ENCODE assay signal across 8 cellular contexts in the genomic region with DNA sequence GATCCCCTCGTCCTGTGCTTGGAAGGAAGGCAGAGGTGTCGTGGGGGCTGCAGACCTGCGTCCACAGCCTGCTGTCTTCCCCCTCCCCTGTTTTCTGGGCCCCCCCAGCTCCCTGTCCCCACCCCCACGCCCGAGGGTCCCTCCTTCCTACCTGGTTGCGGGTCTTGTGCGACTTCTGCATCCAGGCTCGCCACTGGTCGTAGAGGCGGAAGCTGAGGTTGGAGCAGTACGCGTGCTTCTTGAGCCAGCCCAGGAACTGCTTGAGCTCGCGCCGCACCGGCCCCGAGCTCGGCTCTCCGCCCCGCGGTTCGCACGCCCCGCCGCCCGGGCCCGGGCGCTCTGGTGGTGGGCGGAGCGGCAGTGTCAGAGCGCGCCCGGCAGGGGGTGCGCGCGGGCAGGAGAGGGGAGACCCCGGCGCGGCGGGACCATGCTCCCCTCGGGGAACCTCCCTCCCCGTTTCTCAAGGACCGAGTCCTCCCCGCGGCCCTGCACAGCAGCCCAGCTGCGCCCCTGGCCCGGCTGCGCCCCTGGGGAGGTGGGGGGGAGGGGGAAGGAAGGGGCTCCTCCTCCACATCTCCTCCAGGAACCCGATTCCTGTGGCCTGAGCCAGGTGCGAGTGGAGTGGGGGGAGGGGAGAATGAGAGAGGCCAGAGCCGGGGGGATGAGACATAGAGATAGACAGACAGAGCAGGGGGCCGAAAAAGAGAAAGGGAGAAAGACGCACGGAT. TPM values are rescaled to one million over a fixed set of nuclear protein-coding genes. Genes with fewer than 3 reads are reported as not detected.
DNase-seq lines count a peak whose midpoint lies in the region; TF ChIP-seq lines count a peak whose summit lies in the region.

No MANE protein-coding gene starts in this region.

- H3K27ac ChIP-seq in ovary = peak overlapping the region in 1 of 2 donors; percentile 17
- no peak overlapping the region for H3K27ac ChIP-seq in thyroid gland

- TF ChIP-seq RAD21 in Ishikawa (IDR thresholded peaks at IDR 0.05; ENCODE audit: low read depth) = peak; percentile 69; the same call in 1 of the 2 replicates

- H3K4me1 ChIP-seq in ovary (ENCODE audit: insufficient read depth) = peaks cover 12% of the 10 kb centered on the region
- peaks cover 16 to 26% of the 10 kb centered on the region in 2 donors for H3K4me1 ChIP-seq in thyroid gland

- peak overlapping the region; percentile 25 for H3K4me3 ChIP-seq in ovary
- peak overlapping the region in 1 of 3 donors; percentile 25 for H3K4me3 ChIP-seq in thyroid gland (replicated peaks in 1 of 3)

- peak; percentile 67 to 94 (median 91) for TF ChIP-seq CTCF in ovary (IDR thresholded peaks at IDR 0.05)
- TF ChIP-seq CTCF in thyroid gland (IDR thresholded peaks at IDR 0.05) = peak; percentile 46 to 97 (median 92)

- H3K36me3 ChIP-seq in ovary = no peaks in the 10 kb centered on the region
- H3K36me3 ChIP-seq in thyroid gland = no peaks in the 10 kb centered on the region

- DNase-seq in NCI-H1436 (lab: John Stamatoyannopoulos, UW) (peak; percentile 70), NCI-H1436 treated with DMSO at 0.1 percent for 48 hours (lab: John Stamatoyannopoulos, UW) (no peak), SK-N-DZ (ENCODE audit: low spot score) (peak; percentile 69), glomerular visceral epithelial cell (ENCODE audit: extremely low spot score) (peak; percentile 79), ovary (peak; percentile 76 to 89 (median 85)), thyroid gland (peak; percentile 77 to 79)
- peak; percentile 78 for DNase-seq in activated naive CD4-positive, alpha-beta T cell treated with Interleukin-2 at 50 U/mL for 16 hours

- WGBS in ovary, 3 donors = 1% methylated on average over 26 to 54 of the region's 54 CpGs
- 1 to 2% methylated on average over 13 to 35 of the region's 54 CpGs for WGBS in thyroid gland, 2 donors

- TF ChIP-seq POLR2A in ovary (IDR thresholded peaks at IDR 0.05) (no peak), thyroid gland (IDR thresholded peaks at IDR 0.05) (no peak)

- no peaks in the 10 kb centered on the region for H3K27me3 ChIP-seq in ovary
- no peaks in the 10 kb centered on the region for H3K27me3 ChIP-seq in thyroid gland

- intact Hi-C loops in ovary (cut with DNase I) = loop anchor here in 3 of 4 donors (2.0 to 10.0 kb wide), 4 partner anchors 81 to 261 kb away; no protein-coding TSS in a partner anchor
- intact Hi-C loops in thyroid gland (cut with DNase I) = loop anchor here (5.0 kb wide), 1 partner anchor 253 kb away; no protein-coding TSS in a partner anchor

- H3K9me3 ChIP-seq in ovary (no peaks in the 10 kb centered on the region), thyroid gland (no peaks in the 10 kb centered on the region)

- TF ChIP-seq EP300 in Ishikawa (IDR thresholded peaks at IDR 0.05; ENCODE audit: borderline replicate concordance) (no peak), ovary (IDR thresholded peaks at IDR 0.05) (no peak)

TF ChIP-seq in Ishikawa, 13 proteins besides CTCF, POLR2A, EP300 and RAD21:
- TF ChIP-seq ZBTB7A (IDR thresholded peaks at IDR 0.05; ENCODE audit: low read depth) (peak; percentile 77; the same call in 1 of the 2 replicates), TEAD4 (IDR thresholded peaks at IDR 0.05) (no peak), CREB1 (IDR thresholded peaks at IDR 0.05; ENCODE audit: low read depth) (no peak), FOXM1 (IDR thresholded peaks at IDR 0.05; ENCODE audit: borderline replicate concordance, low read depth) (no peak), TCF12 (IDR thresholded peaks at IDR 0.05; ENCODE audit: low read depth) (peak; percentile 16; the same call in 1 of the 2 replicates), CEBPB (IDR thresholded peaks at IDR 0.05) (no peak), NFIC (IDR thresholded peaks at IDR 0.05) (no peak), EGR1 (IDR thresholded peaks at IDR 0.05) (peak; percentile 68), YY1 (IDR thresholded peaks at IDR 0.05; ENCODE audit: low read depth) (no peak)
- TF ChIP-seq, protein P1, sequence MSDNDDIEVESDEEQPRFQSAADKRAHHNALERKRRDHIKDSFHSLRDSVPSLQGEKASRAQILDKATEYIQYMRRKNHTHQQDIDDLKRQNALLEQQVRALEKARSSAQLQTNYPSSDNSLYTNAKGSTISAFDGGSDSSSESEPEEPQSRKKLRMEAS (IDR thresholded peaks at IDR 0.05) = peak; percentile 68
- TF ChIP-seq, protein P2, sequence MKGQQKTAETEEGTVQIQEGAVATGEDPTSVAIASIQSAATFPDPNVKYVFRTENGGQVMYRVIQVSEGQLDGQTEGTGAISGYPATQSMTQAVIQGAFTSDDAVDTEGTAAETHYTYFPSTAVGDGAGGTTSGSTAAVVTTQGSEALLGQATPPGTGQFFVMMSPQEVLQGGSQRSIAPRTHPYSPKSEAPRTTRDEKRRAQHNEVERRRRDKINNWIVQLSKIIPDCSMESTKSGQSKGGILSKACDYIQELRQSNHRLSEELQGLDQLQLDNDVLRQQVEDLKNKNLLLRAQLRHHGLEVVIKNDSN (IDR thresholded peaks at IDR 0.05) = no peak

RNA-seq across cellular contexts. Expression of a gene that starts 5.7 kb away (rescaled TPM):
- 112 and 138 TPM in 2 replicates for polyA plus RNA-seq in SK-N-DZ (2014; cell fraction: cytosol; rRNA removed)
- polyA plus RNA-seq in SK-N-DZ (2014; cell fraction: nucleus; rRNA removed) = 476 and 597 TPM in 2 replicates
- total RNA-seq in ovary (100 to 1,000 TPM in 2 of 7 donors, 10 to 100 TPM in 5; 46.5 to 146 (median 66.7) TPM), thyroid gland (100 to 1,000 TPM in 2 of 4 donors, 10 to 100 TPM in 2; 57.4 to 137 (median 101) TPM)
- polyA plus RNA-seq in ovary = 10 to 100 TPM in 1 of 2 donors, 1 to 10 TPM in 1; 5.3 to 89.2 TPM

RNA-seq across cellular contexts. Expression of a gene that starts 12.3 kb away (rescaled TPM):
- 10.9 and 26.9 TPM in 2 replicates for polyA plus RNA-seq in SK-N-DZ (2014; cell fraction: cytosol; rRNA removed)
- polyA plus RNA-seq in SK-N-DZ (2014; cell fraction: nucleus; rRNA removed) = 5.0 and 5.3 TPM in 2 replicates
- 1 to 10 TPM in 2 of 7 donors, under 1 TPM in 2, not detected in 3; 0.51 to 1.1 (median 1.0) TPM for total RNA-seq in ovary
- polyA plus RNA-seq in ovary = 1 to 10 TPM in 1 of 2 donors, under 1 TPM in 1; 0.83 to 1.2 TPM
- 100 to 1,000 TPM in 2 of 4 donors, 10 to 100 TPM in 2; 87.2 to 140 (median 101) TPM for total RNA-seq in thyroid gland

RNA-seq across cellular contexts. Expression of a gene that starts 18.4 kb away (rescaled TPM):
- polyA plus RNA-seq in SK-N-DZ (2014; cell fraction: cytosol; rRNA removed) = 8.1 and 9.2 TPM in 2 replicates
- 35.4 and 50.9 TPM in 2 replicates for polyA plus RNA-seq in SK-N-DZ (2014; cell fraction: nucleus; rRNA removed)
- total RNA-seq in ovary (under 1 TPM in 4 of 7 donors, not detected in 3; 0.20 to 0.53 (median 0.52) TPM), thyroid gland (1 to 10 TPM; 1.3 to 3.1 (median 2.3) TPM)
- under 1 TPM in 1 of 2 donors, not detected in 1; 0.38 TPM for polyA plus RNA-seq in ovary

RNA-seq across cellular contexts. Expression of a gene that starts 22.6 kb away (rescaled TPM):
- 826 and 902 TPM in 2 replicates for polyA plus RNA-seq in SK-N-DZ (2014; cell fraction: cytosol; rRNA removed)
- 558 and 639 TPM in 2 replicates for polyA plus RNA-seq in SK-N-DZ (2014; cell fraction: nucleus; rRNA removed)
- total RNA-seq in ovary (1,000 to 10,000 TPM; 1,269 to 1,882 (median 1,382) TPM), thyroid gland (100 to 1,000 TPM; 395 to 726 (median 521) TPM)
- polyA plus RNA-seq in ovary = 1,000 to 10,000 TPM; 1,409 to 1,581 TPM

RNA-seq across cellular contexts. Expression of a gene that starts 36.6 kb away (rescaled TPM):
- polyA plus RNA-seq in SK-N-DZ (2014; cell fraction: cytosol; rRNA removed) = 89.4 and 109 TPM in 2 replicates
- 75.4 and 103 TPM in 2 replicates for polyA plus RNA-seq in SK-N-DZ (2014; cell fraction: nucleus; rRNA removed)
- total RNA-seq in ovary (10 to 100 TPM; 63.5 to 76.7 (median 65.9) TPM), thyroid gland (100 to 1,000 TPM in 2 of 4 donors, 10 to 100 TPM in 2; 98.1 to 117 (median 103) TPM)
- polyA plus RNA-seq in ovary = 10 to 100 TPM; 52.0 to 78.3 TPM

Comparison
In these comparisons a context has a peak if more than half of its experiments do, and no peak if none do; other contexts are left out.
1. RNA of a gene that starts 12.3 kb away (total RNA-seq): 87.2 to 140 TPM in thyroid gland; 0.51 to 1.1 TPM in ovary; every median in the first group is over 10 times any median in the second.